ENCODE assay signal across 1 cellular context in genomic region chr7:30594540-30595460, GRCh38.
TF ChIP-seq lines count a peak whose summit lies in the region.

Gene GARS1 (plus strand): TSS chr7:30594878. CDS start chr7:30594922, 44 bp downstream.

TF ChIP-seq in K562, 482 proteins besides CTCF, POLR2A, EP300 and RAD21 (continued from another document and continues in another):
- TF ChIP-seq E2F8 (IDR thresholded peaks at IDR 0.05; ENCODE audit: low read depth, partially characterized antibody) (peak; percentile 87), ZBTB5 (IDR thresholded peaks at IDR 0.05) (peak; percentile 79; the same call in 1 of the 2 replicates), SMAD3 (CRISPR knock-in tag; conservative IDR thresholded peaks at IDR 0.05) (no peak), ETV1 (tag; conservative IDR thresholded peaks at IDR 0.05; ENCODE audit: low read depth) (peak; percentile 89), ZNF395 (CRISPR knock-in tag; IDR thresholded peaks at IDR 0.05) (peak; percentile 95), ELF1 (tag; IDR thresholded peaks at IDR 0.05) (peak; percentile 100), MLX (CRISPR knock-in tag; conservative IDR thresholded peaks at IDR 0.05) (0 out of 4 replicates have a peak, but pooled peaks of 1 of the 2 experiments have one; percentile 84), HMGN3 (IDR thresholded peaks at IDR 0.05; ENCODE audit: borderline replicate concordance, extremely low read depth, insufficient read length, low read depth, low read length) (peak; percentile 88), STAT6 (CRISPR knock-in tag; IDR thresholded peaks at IDR 0.05) (no peak), CREB1 (IDR thresholded peaks at IDR 0.05) (peak; percentile 98), CREB1 (CRISPR knock-in tag; IDR thresholded peaks at IDR 0.05) (peak; percentile 97), REST (CRISPR knock-in tag; IDR thresholded peaks at IDR 0.05; ENCODE audit: low read depth) (peak; percentile 51; the same call in 1 of the 2 replicates), HNRNPK (IDR thresholded peaks at IDR 0.05; ENCODE audit: low read depth, low read length, poor library complexity, severe bottlenecking) (peak; percentile 79), STAT5B (CRISPR knock-in tag; IDR thresholded peaks at IDR 0.05) (no peak), PML (IDR thresholded peaks at IDR 0.05; ENCODE audit: low read length) (peak; percentile 66; the same call in 1 of the 2 replicates), STAT5A (IDR thresholded peaks at IDR 0.05; ENCODE audit: borderline replicate concordance, low read length) (peak; percentile 16; the same call in 1 of the 2 replicates), NFIX (CRISPR knock-in tag; IDR thresholded peaks at IDR 0.05; ENCODE audit: low read depth) (no peak), ZFX (CRISPR knock-in tag; IDR thresholded peaks at IDR 0.05) (peak; percentile 71), CREM (IDR thresholded peaks at IDR 0.05; ENCODE audit: low read depth) (peak; percentile 99), U2AF1 (optimal IDR thresholded peaks at IDR 0.05; ENCODE audit: low read depth, low read length) (peak; percentile 100), ESRRA (IDR thresholded peaks at IDR 0.05; ENCODE audit: borderline replicate concordance, low read depth) (peak; percentile 41; the same call in 1 of the 2 replicates), NONO (IDR thresholded peaks at IDR 0.05; ENCODE audit: low read depth in 2 of 2, low read length in 1 of 2) (peak; percentile 75 to 90), ZBTB17 (CRISPR knock-in tag; IDR thresholded peaks at IDR 0.05) (no peak), RBFOX2 (IDR thresholded peaks at IDR 0.05; ENCODE audit: low read depth, low read length) (peak; percentile 100), TFE3 (CRISPR knock-in tag; IDR thresholded peaks at IDR 0.05) (peak; percentile 54), GTF2A2 (tag; IDR thresholded peaks at IDR 0.05) (0 out of 2 replicates have a peak, but pooled peaks have one; percentile 13), PHF20 (IDR thresholded peaks at IDR 0.05; ENCODE audit: partially characterized antibody) (peak; percentile 91), MNT (conservative IDR thresholded peaks at IDR 0.05) (peak; percentile 97 to 99), EP400 (IDR thresholded peaks at IDR 0.05) (peak; percentile 100), E2F1 (CRISPR knock-in tag; IDR thresholded peaks at IDR 0.05) (peak; percentile 79), MITF (IDR thresholded peaks at IDR 0.05) (peak; percentile 91), NRF1 (conservative IDR thresholded peaks at IDR 0.05 in 1 of 2, IDR thresholded peaks at IDR 0.05 in 1 of 2) (peak; percentile 76 to 82), ATF6 (CRISPR knock-in tag; IDR thresholded peaks at IDR 0.05) (peak; percentile 89; the same call in 1 of the 2 replicates), TEAD4 (IDR thresholded peaks at IDR 0.05; ENCODE audit: low read length) (peak; percentile 50; the same call in 1 of the 2 replicates), TEAD4 (CRISPR knock-in tag; IDR thresholded peaks at IDR 0.05; ENCODE audit: borderline replicate concordance) (no peak)
